21 cellular contexts compared by ENCODE assay signal in genomic region chr12:42402821-42403411, GRCh38.
A peak's percentile ranks its signal among the peaks of the same experiment; 100 is the strongest.
DNase-seq lines count a peak whose midpoint lies in the region; ATAC-seq, FAIRE-seq and TF ChIP-seq lines count a peak whose summit lies in the region.
"Had no signal": no experiment of that assay in that cellular context is flagged by ENCODE, and none has a peak within 500 bp of the region (broad histone marks: within the 10 kb centered on the region; RNA-seq: fewer than 3 reads in every experiment).

No MANE protein-coding gene starts in this region.

- H4K91ac ChIP-seq in H1 (replicated peaks; ENCODE audit: insufficient read length, low read length) (no peak overlapping the region), trophoblast cell (ENCODE audit: low read depth, low read length) (no peak overlapping the region)

- H3K79me1 ChIP-seq in H1 (ENCODE audit: low read depth, low read length) (no peaks in the 10 kb centered on the region), trophoblast cell (ENCODE audit: low read length) (peaks cover 6% of the 10 kb centered on the region)

- H3K9me3 ChIP-seq in Karpas-422 (ENCODE audit: low read length) (no peaks in the 10 kb centered on the region), SK-N-MC (ENCODE audit: low read depth, low read length) (no peaks in the 10 kb centered on the region), H1 (ENCODE audit: insufficient read depth in 2 of 2, low read depth in 1 of 2, low read length in 1 of 2) (peaks cover 0 to 3% of the 10 kb centered on the region in 2 experiments; a peak in 1 of 4 replicates), trophoblast cell (ENCODE audit: insufficient read depth, low read depth, low read length) (peaks cover 5% of the 10 kb centered on the region)
- H3K9me3 ChIP-seq: BE2C had no signal

- no peaks in the 10 kb centered on the region for H3K9me2 ChIP-seq in Karpas-422 (replicated peaks; ENCODE audit: insufficient read depth, low read length)

- no peak for TF ChIP-seq POLR2A in H1 (IDR thresholded peaks at IDR 0.05; ENCODE audit: control extremely low read depth in 1 of 2, low read depth in 2 of 2, low read length in 2 of 2)

- H4K8ac ChIP-seq in H1 (ENCODE audit: extremely low read depth, insufficient read depth, low read length) (no peak overlapping the region), trophoblast cell (ENCODE audit: low read depth, low read length) (no peak overlapping the region)

- no peak overlapping the region for H3K4me2 ChIP-seq in Karpas-422 (ENCODE audit: low read depth, low read length, poor library complexity, severe bottlenecking)
- H3K4me2 ChIP-seq in H1 (ENCODE audit: insufficient read depth in 1 of 2, low read depth in 2 of 2, low read length in 2 of 2) = no peak overlapping the region
- no peak overlapping the region for H3K4me2 ChIP-seq in trophoblast cell (ENCODE audit: low read length)
- H3K4me2 ChIP-seq: KMS-11 had no signal

- POLR2A ChIA-PET in H1 (lab: Charles Lee; ENCODE audit: partially characterized antibody) = no interaction called here

- H3K9ac ChIP-seq in Karpas-422 (ENCODE audit: low read length) = no peak overlapping the region
- no peak overlapping the region for H3K9ac ChIP-seq in SK-N-MC (ENCODE audit: insufficient read length)
- no peak overlapping the region for H3K9ac ChIP-seq in H1 (replicated peaks in 1 of 4; ENCODE audit: extremely low read depth in 1 of 4, low read depth in 3 of 4, low read length in 3 of 4)
- no peak overlapping the region for H3K9ac ChIP-seq in trophoblast cell (ENCODE audit: low read length)
- H3K9ac ChIP-seq: GM23248, KMS-11 had no signal

- peak; percentile 13 for FAIRE-seq in H1 (lab: Jason Lieb, UNC)
- FAIRE-seq: GM12891, HTR-8/SVneo had no signal

- H3K23ac ChIP-seq in H1 (ENCODE audit: insufficient read length) = no peak overlapping the region
- H3K23ac ChIP-seq in trophoblast cell (ENCODE audit: low read length) = no peak overlapping the region

- H2AFZ ChIP-seq in Karpas-422 (ENCODE audit: low read length) = no peak overlapping the region
- H2AFZ ChIP-seq in H1 (ENCODE audit: low read length) = no peak overlapping the region
- no peak overlapping the region for H2AFZ ChIP-seq in trophoblast cell (ENCODE audit: insufficient read depth, low read length, poor library complexity)
- H2AFZ ChIP-seq: GM23248 had no signal

- H2BK120ac ChIP-seq in H1 (replicated peaks; ENCODE audit: low read depth, low read length) = no peak overlapping the region
- H2BK120ac ChIP-seq in trophoblast cell (ENCODE audit: insufficient read depth, low read length, poor library complexity) = no peak overlapping the region

- no peaks in the 10 kb centered on the region; the same call in 1 of the 2 replicates for H3K23me2 ChIP-seq in H1 (ENCODE audit: low read depth, low read length)

- H3K56ac ChIP-seq in H1 (replicated peaks; ENCODE audit: insufficient read length, low read depth, low read length) = no peak overlapping the region

- peak overlapping the region; percentile 20; the same call in 1 of the 2 replicates for H3K27ac ChIP-seq in Karpas-422 (ENCODE audit: low read length)
- H3K27ac ChIP-seq in SK-N-MC = peak overlapping the region; percentile 12; the same call in 1 of the 2 replicates
- H3K27ac ChIP-seq in H1 (ENCODE audit: low read depth, low read length) = no peak overlapping the region
- H3K27ac ChIP-seq in trophoblast cell (ENCODE audit: low read depth, low read length) = peak overlapping the region; percentile 44
- H3K27ac ChIP-seq: GM23248, KMS-11 had no signal

- TF ChIP-seq CTCF in H1 (IDR thresholded peaks at IDR 0.05; ENCODE audit: control extremely low read depth in 1 of 3, insufficient read depth in 1 of 3, low read depth in 1 of 3, low read length in 3 of 3) = no peak

- no peak overlapping the region for H2BK12ac ChIP-seq in H1 (ENCODE audit: low read depth, low read length)
- no peak overlapping the region for H2BK12ac ChIP-seq in trophoblast cell (ENCODE audit: low read length)

- H3K18ac ChIP-seq in H1 (ENCODE audit: extremely low read depth, low read length) (no peak overlapping the region), trophoblast cell (ENCODE audit: low read length) (no peak overlapping the region)

- CTCF ChIA-PET in H1 (lab: Charles Lee; ENCODE audit: partially characterized antibody) = interaction anchor here (1.2 to 1.3 kb wide), 2 partner anchors 9 to 11 kb away, joined by 3 to 4 read pairs; no protein-coding TSS in a partner anchor

- H3K4me1 ChIP-seq in Karpas-422 (ENCODE audit: low read length) (no peaks in the 10 kb centered on the region), H1 (replicated peaks in 1 of 4; ENCODE audit: control insufficient read depth in 3 of 4, insufficient read depth in 4 of 4, low read length in 3 of 4) (no peaks in the 10 kb centered on the region), trophoblast cell (ENCODE audit: control insufficient read depth in 1 of 2, insufficient read depth in 2 of 2, low read length in 2 of 2) (no peaks in the 10 kb centered on the region)

- H3K36me3 ChIP-seq in Karpas-422 (ENCODE audit: insufficient read depth, low read length) (peaks cover 65% of the 10 kb centered on the region), SK-N-MC (ENCODE audit: insufficient read depth, low read length) (peaks cover 64% of the 10 kb centered on the region), H1 (ENCODE audit: control insufficient read depth in 2 of 4, insufficient read depth in 4 of 4, low read length in 3 of 4) (peaks cover 0 to 16% (median 7%) of the 10 kb centered on the region in 4 experiments; a peak in 5 of 8 replicates), trophoblast cell (ENCODE audit: control insufficient read depth in 1 of 2, insufficient read depth in 2 of 2, low read length in 2 of 2) (peaks cover 9 to 10% of the 10 kb centered on the region in 2 experiments)

- H2BK5ac ChIP-seq in H1 (ENCODE audit: low read depth, low read length) (no peak overlapping the region), trophoblast cell (ENCODE audit: low read depth, low read length, poor library complexity) (no peak overlapping the region)

- TF ChIP-seq EP300 in H1 (IDR thresholded peaks at IDR 0.05; ENCODE audit: borderline replicate concordance in 1 of 2, low read depth in 2 of 2, low read length in 2 of 2) = no peak

- H4K5ac ChIP-seq in H1 (ENCODE audit: insufficient read length, low read depth, low read length) = no peak overlapping the region

- H3K4me3 ChIP-seq in Karpas-422 (ENCODE audit: low read length) (no peak overlapping the region), SK-N-MC (no peak overlapping the region), H1 (ENCODE audit: extremely low read depth in 1 of 4, insufficient read depth in 2 of 4, low read depth in 3 of 4, low read length in 4 of 4) (no peak overlapping the region), trophoblast cell (ENCODE audit: low read depth, low read length) (no peak overlapping the region)
- H3K4me3 ChIP-seq: GM23248, HAP-1 had no signal

- no peak overlapping the region for H2AK5ac ChIP-seq in H1 (ENCODE audit: low read depth, low read length)
- H2AK5ac ChIP-seq in trophoblast cell (ENCODE audit: low read length) = no peak overlapping the region

- no peak for TF ChIP-seq RAD21 in H1 (IDR thresholded peaks at IDR 0.05 in 1 of 2, conservative IDR thresholded peaks at IDR 0.05 in 1 of 2; ENCODE audit: low read depth in 2 of 2, low read length in 2 of 2)

- no peaks in the 10 kb centered on the region for H3K27me3 ChIP-seq in Karpas-422 (ENCODE audit: low read length)
- H3K27me3 ChIP-seq in H1 (replicated peaks in 1 of 4; ENCODE audit: control insufficient read depth in 3 of 4, extremely low read depth in 1 of 4, insufficient read depth in 3 of 4, low read length in 3 of 4) = no peaks in the 10 kb centered on the region
- H3K27me3 ChIP-seq in trophoblast cell (ENCODE audit: insufficient read depth, low read length) = no peaks in the 10 kb centered on the region
- H3K27me3 ChIP-seq: BE2C had no signal

- H4K20me1 ChIP-seq in Karpas-422 (ENCODE audit: insufficient read depth, low read depth, low read length) (no peaks in the 10 kb centered on the region), H1 (replicated peaks in 1 of 2; ENCODE audit: control insufficient read depth in 1 of 2, insufficient read depth in 2 of 2, low read length in 2 of 2) (no peaks in the 10 kb centered on the region)

- no peak for ATAC-seq in HG02759 (IDR thresholded peaks at IDR 0.05; ENCODE audit: unreplicated experiment)
- ATAC-seq: Right ventricle myocardium inferior, T-cell had no signal

- H3K79me2 ChIP-seq in Karpas-422 (ENCODE audit: low read length) = peaks cover 58% of the 10 kb centered on the region
- no peaks in the 10 kb centered on the region for H3K79me2 ChIP-seq in H1 (ENCODE audit: control insufficient read depth in 1 of 2, insufficient read depth in 2 of 2, low read length in 2 of 2)
- H3K79me2 ChIP-seq in trophoblast cell (ENCODE audit: control insufficient read depth, insufficient read depth, low read length, poor library complexity) = no peaks in the 10 kb centered on the region

- no peak overlapping the region for H4K12ac ChIP-seq in trophoblast cell (ENCODE audit: low read depth, low read length)

- H2BK15ac ChIP-seq in H1 (ENCODE audit: low read length) = no peak overlapping the region

- H3K14ac ChIP-seq in H1 (ENCODE audit: insufficient read length) = no peak overlapping the region
- no peak overlapping the region for H3K14ac ChIP-seq in trophoblast cell (ENCODE audit: low read length)

- H3K4ac ChIP-seq in H1 (replicated peaks; ENCODE audit: insufficient read length, low read depth, low read length) (no peak overlapping the region), trophoblast cell (ENCODE audit: low read depth, low read length) (no peak overlapping the region)

- H2BK20ac ChIP-seq in H1 (ENCODE audit: low read length) = no peak overlapping the region

- DNase-seq in Karpas-422 (no peak), SK-N-MC (ENCODE audit: low read depth, low spot score) (no peak), H1 (ENCODE audit: low read depth in 1 of 2, low spot score in 2 of 2) (no peak), trophoblast cell (peak in 1 of 2 donors; percentile 42), NAMALWA (ENCODE audit: low spot score) (no peak)
- no peak for DNase-seq in activated effector memory CD4-positive, alpha-beta T cell treated with anti-CD3 and anti-CD28 coated beads, Interleukin-2, amount 50 U/mL, for 16 hours
- DNase-seq: BE2C, DMS79 treated with DMSO at 0.1 percent for 48 hours, GM23248, NCI-H1694, NCI-H2081, NCI-H446, NCI-H526, OCI-M1, T-cell had no signal

TF ChIP-seq in H1, 55 proteins besides CTCF, POLR2A, EP300 and RAD21 (continues in another document):
- TF ChIP-seq ASH2L (IDR thresholded peaks at IDR 0.05; ENCODE audit: low read length) (no peak), GTF2F1 (IDR thresholded peaks at IDR 0.05; ENCODE audit: borderline replicate concordance, low read depth, low read length) (no peak), BACH1 (IDR thresholded peaks at IDR 0.05; ENCODE audit: low read length) (no peak), NANOG (IDR thresholded peaks at IDR 0.05; ENCODE audit: insufficient read depth, low read depth, low read length, poor library complexity, severe bottlenecking) (no peak)
